30 cellular contexts compared by ENCODE assay signal in the genomic region with DNA sequence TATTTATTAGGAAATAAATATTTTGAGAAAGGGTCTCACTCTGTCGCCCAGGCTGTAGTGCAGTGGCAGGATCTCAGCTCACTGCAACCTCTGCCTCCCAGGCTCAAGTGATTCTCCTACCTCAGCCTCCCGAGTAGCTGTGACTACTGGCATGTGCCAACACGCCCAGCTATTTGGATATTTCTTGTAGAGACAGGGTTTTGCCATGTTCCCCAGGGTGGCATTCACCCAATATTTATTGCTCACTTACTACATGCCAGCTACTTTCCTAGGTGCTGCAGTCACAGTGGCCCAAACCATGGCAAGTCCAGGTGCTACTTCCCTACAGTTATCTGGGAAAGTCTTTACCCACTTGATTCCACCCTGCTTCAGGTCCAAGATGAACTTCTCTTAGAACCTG. TPM values are rescaled to one million over a fixed set of nuclear protein-coding genes. Genes with fewer than 3 reads are reported as not detected.
DNase-seq lines count a peak whose midpoint lies in the region; ATAC-seq and TF ChIP-seq lines count a peak whose summit lies in the region.
"Had no signal": no experiment of that assay in that cellular context is flagged by ENCODE, and none has a peak within 500 bp of the region (broad histone marks: within the 10 kb centered on the region; RNA-seq: fewer than 3 reads in every experiment).

No MANE protein-coding gene starts in this region.

- H3K27me3 Mint-ChIP-seq in MCF 10A (ENCODE audit: insufficient read depth, unreplicated experiment): no peaks in the 10 kb centered on the region
- no peaks in the 10 kb centered on the region for H3K27me3 Mint-ChIP-seq in T-helper 17 cell
- H3K27me3 Mint-ChIP-seq in stimulated activated memory B cell treated with anti-CD40 and anti-IgM and Interleukin-4, amounts not matched to agents 10 μg/mL and 1 μg/mL and 100 μg/mL, for 72 hours: no peaks in the 10 kb centered on the region
- peaks cover 3% of the 10 kb centered on the region for H3K27me3 Mint-ChIP-seq in mesothelial cell of epicardium (ENCODE audit: low read depth)
- H3K27me3 Mint-ChIP-seq: effector memory CD8-positive, alpha-beta T cell; type B pancreatic cell had no signal

- no peaks in the 10 kb centered on the region for H4K20me1 ChIP-seq in mammary epithelial cell (ENCODE audit: insufficient read depth, low read length)
- H4K20me1 ChIP-seq: BLaER1 treated with 17β-estradiol and CSF1 and Interleukin-3, amounts not matched to agents 10 nM and 100 nM had no signal

- peaks cover 6% of the 10 kb centered on the region for H3K4me1 Mint-ChIP-seq in MCF 10A (ENCODE audit: insufficient read depth, unreplicated experiment)
- peaks cover 38% of the 10 kb centered on the region for H3K4me1 Mint-ChIP-seq in T-helper 17 cell
- H3K4me1 Mint-ChIP-seq in stimulated activated memory B cell treated with anti-CD40 and anti-IgM and Interleukin-4, amounts not matched to agents 10 μg/mL and 1 μg/mL and 100 μg/mL, for 72 hours: peaks cover 26% of the 10 kb centered on the region
- no peaks in the 10 kb centered on the region for H3K4me1 Mint-ChIP-seq in mesothelial cell of epicardium

- BruUV-seq in MCF 10A (replicated peaks; lab: Mats Ljungman, UMichigan) (no TSS peak), mammary epithelial cell (replicated peaks; lab: Mats Ljungman, UMichigan) (no TSS peak)

- no peak overlapping the region for H2AFZ ChIP-seq in mammary epithelial cell (ENCODE audit: low read depth, low read length)

- no peak for ATAC-seq in T-helper 17 cell
- ATAC-seq in stimulated activated memory B cell treated with anti-CD40 and anti-IgM and Interleukin-4, amounts not matched to agents 10 μg/mL and 1 μg/mL and 100 μg/mL, for 72 hours: no peak
- ATAC-seq: activated naive CD4-positive, alpha-beta T cell treated with anti-CD3 and anti-CD28 coated beads, Interleukin-2, amount 50 U/mL, for 72 hours; effector memory CD8-positive, alpha-beta T cell; left ventricle myocardium superior had no signal

- intact Hi-C loops in MCF 10A (cut with micrococcal nuclease) (no loop called here), breast epithelium (cut with DNase I; ENCODE audit: low total_unique reads) (no loop called here), mammary epithelial cell (cut with micrococcal nuclease) (no loop called here)

- H3K4me3 ChIP-seq in breast epithelium: no peak overlapping the region
- H3K4me3 ChIP-seq in mammary epithelial cell (replicated peaks in 1 of 3; ENCODE audit: insufficient read depth in 1 of 3, low read depth in 2 of 3, low read length in 3 of 3): no peak overlapping the region
- H3K4me3 ChIP-seq: BLaER1 treated with 17β-estradiol and CSF1 and Interleukin-3, amounts not matched to agents 10 nM and 100 nM; prostate gland; SJCRH30 had no signal

- H3K27ac ChIP-seq in breast epithelium: no peak overlapping the region
- no peak overlapping the region for H3K27ac ChIP-seq in mammary epithelial cell (ENCODE audit: insufficient read depth, low read depth, low read length)
- H3K27ac ChIP-seq: BLaER1 treated with 17β-estradiol and CSF1 and Interleukin-3, amounts not matched to agents 10 nM and 100 nM; prostate gland; SJCRH30 had no signal

- H3K27me3 ChIP-seq in breast epithelium (no peaks in the 10 kb centered on the region), mammary epithelial cell (ENCODE audit: insufficient read depth, low read length) (no peaks in the 10 kb centered on the region)
- H3K27me3 ChIP-seq: BLaER1 treated with 17β-estradiol and CSF1 and Interleukin-3, amounts not matched to agents 10 nM and 100 nM; SJCRH30 had no signal

- TF ChIP-seq POLR2A in breast epithelium (IDR thresholded peaks at IDR 0.05): no peak

- H3K4me2 ChIP-seq in mammary epithelial cell (ENCODE audit: insufficient read depth, low read depth, low read length): no peak overlapping the region
- H3K4me2 ChIP-seq: BLaER1 treated with 17β-estradiol and CSF1 and Interleukin-3, amounts not matched to agents 10 nM and 100 nM had no signal

- H3K27ac Mint-ChIP-seq in MCF 10A (ENCODE audit: low read depth, unreplicated experiment) (no peak overlapping the region), T-helper 17 cell (peak overlapping the region; percentile 19), mesothelial cell of epicardium (no peak overlapping the region)
- peak overlapping the region; percentile 6 for H3K27ac Mint-ChIP-seq in stimulated activated memory B cell treated with anti-CD40 and anti-IgM and Interleukin-4, amounts not matched to agents 10 μg/mL and 1 μg/mL and 100 μg/mL, for 72 hours
- H3K27ac Mint-ChIP-seq: type B pancreatic cell had no signal

- CTCF ChIA-PET in MCF 10A (lab: Yijun Ruan, JAX): interaction anchor here (0.5 to 3.7 kb wide), 9 partner anchors 13 to 1162 kb away, joined by 3 to 12 read pairs (median 3); no protein-coding TSS in a partner anchor
- CTCF ChIA-PET in mammary epithelial cell (lab: Charles Lee; ENCODE audit: low non-redundant PET): no interaction called here

- H3K79me2 ChIP-seq in mammary epithelial cell (ENCODE audit: insufficient read depth, low read length): no peaks in the 10 kb centered on the region

- in situ Hi-C loops in mammary epithelial cell (cut with MboI; ENCODE audit: low sequenced_read_pairs in 2 of 2): no loop called here

- 63% methylated on average over 3 of the region's 3 CpGs for WGBS in mammary epithelial cell (ENCODE audit: low coverage, missing lambda C conversion rate)

- H3K36me3 Mint-ChIP-seq in MCF 10A (ENCODE audit: insufficient read depth, unreplicated experiment) (no peaks in the 10 kb centered on the region), T-helper 17 cell (ENCODE audit: low read depth) (no peaks in the 10 kb centered on the region), mesothelial cell of epicardium (no peaks in the 10 kb centered on the region)
- no peaks in the 10 kb centered on the region for H3K36me3 Mint-ChIP-seq in stimulated activated memory B cell treated with anti-CD40 and anti-IgM and Interleukin-4, amounts not matched to agents 10 μg/mL and 1 μg/mL and 100 μg/mL, for 72 hours
- H3K36me3 Mint-ChIP-seq: type B pancreatic cell had no signal

- H3K9me3 ChIP-seq in breast epithelium (no peaks in the 10 kb centered on the region), T-helper 17 cell (ENCODE audit: control insufficient read depth, low read length, poor library complexity, severe bottlenecking) (no peaks in the 10 kb centered on the region), mammary epithelial cell (replicated peaks; ENCODE audit: insufficient read depth, low read length) (no peaks in the 10 kb centered on the region)
- H3K9me3 ChIP-seq: prostate gland, SJCRH30 had no signal

- H3K4me1 ChIP-seq in breast epithelium (no peaks in the 10 kb centered on the region), mammary epithelial cell (ENCODE audit: insufficient read depth, low read length) (no peaks in the 10 kb centered on the region)
- H3K4me1 ChIP-seq: prostate gland, SJCRH30 had no signal

- dilution Hi-C loops in mammary epithelial cell (cut with HindIII; ENCODE audit: low sequenced_read_pairs): no loop called here

- H3K36me3 ChIP-seq in breast epithelium: no peaks in the 10 kb centered on the region
- H3K36me3 ChIP-seq in mammary epithelial cell (ENCODE audit: insufficient read depth, low read length): no peaks in the 10 kb centered on the region
- H3K36me3 ChIP-seq: BLaER1 treated with 17β-estradiol and CSF1 and Interleukin-3, amounts not matched to agents 10 nM and 100 nM; prostate gland; SJCRH30 had no signal

- POLR2A ChIA-PET in MCF 10A (lab: Yijun Ruan, JAX): no interaction called here

- DNase-seq in MCF 10A (ENCODE audit: unreplicated experiment) (peak; percentile 27), breast epithelium (ENCODE audit: low spot score in 2 of 2) (no peak), T-helper 17 cell (no peak), mammary epithelial cell (peak; percentile 32), mesothelial cell of epicardium (ENCODE audit: low spot score in 2 of 2, unreplicated experiment in 2 of 2) (no peak), hepatic stellate cell (ENCODE audit: low spot score) (no peak)
- DNase-seq: central memory CD4-positive, alpha-beta T cell; cortex of kidney; effector memory CD8-positive, alpha-beta T cell; erythroblast; H7; left ventricle myocardium superior; NCI-H1092; NCI-H1694; NCI-H446 treated with DMSO at 0.1 percent for 48 hours; NCI-H82; nucleus accumbens; SJCRH30; stimulated activated CD4-positive, alpha-beta T cell treated with anti-CD3 and anti-CD28 coated beads, Interleukin-4, amount 100 ng/mL, for 24 hours; SW 1271 had no signal

- peaks cover 12% of the 10 kb centered on the region for H3K9me3 Mint-ChIP-seq in MCF 10A (ENCODE audit: unreplicated experiment)
- no peaks in the 10 kb centered on the region for H3K9me3 Mint-ChIP-seq in stimulated activated memory B cell treated with anti-CD40 and anti-IgM and Interleukin-4, amounts not matched to agents 10 μg/mL and 1 μg/mL and 100 μg/mL, for 72 hours
- H3K9me3 Mint-ChIP-seq in mesothelial cell of epicardium: peaks cover 10% of the 10 kb centered on the region
- H3K9me3 Mint-ChIP-seq: activated naive CD4-positive, alpha-beta T cell treated with anti-CD3 and anti-CD28 coated beads, Interleukin-2, amount 50 U/mL, for 72 hours; effector memory CD8-positive, alpha-beta T cell; type B pancreatic cell had no signal

- no peak overlapping the region for H3K9ac ChIP-seq in mammary epithelial cell (ENCODE audit: insufficient read depth, low read length)
- H3K9ac ChIP-seq: BLaER1 treated with 17β-estradiol and CSF1 and Interleukin-3, amounts not matched to agents 10 nM and 100 nM had no signal

- TF ChIP-seq CTCF in MCF 10A (IDR thresholded peaks at IDR 0.05; ENCODE audit: unreplicated experiment) (no peak), breast epithelium (IDR thresholded peaks at IDR 0.05) (no peak), mammary epithelial cell (conservative IDR thresholded peaks at IDR 0.05 in 1 of 2, IDR thresholded peaks at IDR 0.05 in 1 of 2; ENCODE audit: extremely low read depth in 1 of 2, insufficient read depth in 1 of 2, low read depth in 1 of 2, low read length in 2 of 2) (no peak), mesothelial cell of epicardium (IDR thresholded peaks at IDR 0.05; ENCODE audit: unreplicated experiment) (no peak)

- no peak overlapping the region for H3K4me3 Mint-ChIP-seq in MCF 10A (ENCODE audit: unreplicated experiment)
- H3K4me3 Mint-ChIP-seq in T-helper 17 cell: no peak overlapping the region
- no peak overlapping the region for H3K4me3 Mint-ChIP-seq in stimulated activated memory B cell treated with anti-CD40 and anti-IgM and Interleukin-4, amounts not matched to agents 10 μg/mL and 1 μg/mL and 100 μg/mL, for 72 hours
- no peak overlapping the region for H3K4me3 Mint-ChIP-seq in mesothelial cell of epicardium
- H3K4me3 Mint-ChIP-seq: effector memory CD8-positive, alpha-beta T cell; type B pancreatic cell had no signal

RNA-seq across cellular contexts. Expression of gene MED7, which starts 8.3 kb away (rescaled TPM):
- total RNA-seq in MCF 10A (2022) (14.7 and 16.9 TPM in 2 replicates), breast epithelium (10 to 100 TPM; 12.2 to 15.5 (median 14.4) TPM), T-helper 17 cell (1 to 10 TPM; 6.3 to 7.8 TPM), mammary epithelial cell (10 to 100 TPM in 1 of 2 donors, 1 to 10 TPM in 1; 9.5 to 10.2 TPM), mesothelial cell of epicardium (9.8 to 11.1 TPM (median 11.1 TPM) in 3 replicates)
- 8.7 TPM for polyA plus RNA-seq in mammary epithelial cell
- 4.1 TPM for polyA minus RNA-seq in mammary epithelial cell

RNA-seq across cellular contexts. Expression of gene GARIN3, which starts 15.1 kb away (rescaled TPM):
- not detected in 2 replicates for total RNA-seq in MCF 10A (2022)
- total RNA-seq in breast epithelium: not detected
- not detected for total RNA-seq in T-helper 17 cell
- total RNA-seq in mammary epithelial cell: not detected
- not detected for polyA plus RNA-seq in mammary epithelial cell
- polyA minus RNA-seq in mammary epithelial cell: not detected
- not detected in 3 replicates for total RNA-seq in mesothelial cell of epicardium
- total RNA-seq: astrocyte, H7, left ventricle myocardium superior, mesenteric fat pad, myocyte, RPMI7951, SJCRH30 had no signal
- polyA plus RNA-seq: keratinocyte had no signal

RNA-seq across cellular contexts. Expression of gene ITK, which starts 29.6 kb away (rescaled TPM):
- total RNA-seq in MCF 10A (2022): not detected in 2 replicates
- total RNA-seq in breast epithelium: 1 to 10 TPM; 3.3 to 4.4 (median 3.4) TPM
- 100 to 1,000 TPM; 235 to 319 TPM for total RNA-seq in T-helper 17 cell
- not detected for total RNA-seq in mammary epithelial cell
- not detected for polyA plus RNA-seq in mammary epithelial cell
- not detected for polyA minus RNA-seq in mammary epithelial cell
- 0.09 TPM in 1 of 3 replicates, not detected in the others for total RNA-seq in mesothelial cell of epicardium
- total RNA-seq: myocyte, RPMI7951, SJCRH30 had no signal
- polyA plus RNA-seq: keratinocyte had no signal

RNA-seq across cellular contexts. Expression of gene HAVCR2, which starts 42.2 kb away (rescaled TPM):
- 0.17 TPM in 1 of 2 replicates, not detected in the other for total RNA-seq in MCF 10A (2022)
- total RNA-seq in breast epithelium: 10 to 100 TPM; 10.8 to 26.6 (median 13.3) TPM
- 1 to 10 TPM; 2.3 to 2.7 TPM for total RNA-seq in T-helper 17 cell
- under 1 TPM in 1 of 2 donors, not detected in 1; 0.17 TPM for total RNA-seq in mammary epithelial cell
- not detected for polyA plus RNA-seq in mammary epithelial cell
- not detected for polyA minus RNA-seq in mammary epithelial cell
- total RNA-seq in mesothelial cell of epicardium: 0.84 to 1.2 TPM (median 0.86 TPM) in 3 replicates

Comparison
In these comparisons a context has a peak if more than half of its experiments do, and no peak if none do; other contexts are left out.
1. DNase-seq: peak in MCF 10A (single experiment) and mammary epithelial cell (single experiment); none in breast epithelium (0 of 2), T-helper 17 cell (0 of 3), mesothelial cell of epicardium (0 of 2) and hepatic stellate cell (single experiment).
2. H3K27ac Mint-ChIP-seq: peak in T-helper 17 cell (single experiment) and stimulated activated memory B cell treated with anti-CD40 and anti-IgM and Interleukin-4, amounts not matched to agents 10 μg/mL and 1 μg/mL and 100 μg/mL, for 72 hours (single experiment); none in MCF 10A (single experiment) and mesothelial cell of epicardium (single experiment).
3. RNA of gene ITK, which starts 29.6 kb away (total RNA-seq): 235 to 319 TPM in T-helper 17 cell; 3.3 to 4.4 TPM in breast epithelium, 0.09 TPM in mesothelial cell of epicardium, not detected in MCF 10A and not detected in mammary epithelial cell; every median in the first group is over 10 times any median in the second.